31 cellular contexts compared by ENCODE assay signal in the genomic region with DNA sequence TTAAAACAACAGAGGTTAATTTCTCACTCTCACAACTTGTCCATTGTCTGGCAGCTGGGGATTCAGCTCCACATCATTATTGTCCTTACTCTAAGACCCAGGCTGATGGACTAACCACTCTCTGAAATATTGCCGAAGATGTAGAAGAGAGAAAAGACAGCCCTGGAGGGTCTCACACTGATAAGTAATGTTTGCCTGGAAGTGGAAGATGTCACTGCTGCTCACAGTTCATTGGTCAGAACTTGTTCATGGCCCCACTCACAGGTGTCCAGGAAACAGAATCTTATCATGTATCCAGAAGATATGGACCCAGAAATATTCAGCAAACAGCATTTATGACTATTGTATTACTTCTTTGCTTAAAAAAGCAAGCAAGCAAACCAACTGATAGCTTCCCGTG.
"Had no signal": no experiment of that assay in that cellular context is flagged by ENCODE, and none has a peak within 500 bp of the region (broad histone marks: within the 10 kb centered on the region; RNA-seq: fewer than 3 reads in every experiment).

No MANE protein-coding gene starts in this region.

- H3K36me3 ChIP-seq: ascending aorta had no signal

- H3K4me2 ChIP-seq: PC-9 had no signal

- H3K4me1 ChIP-seq: ascending aorta had no signal

- DNase-seq: activated B cell treated with CpG ODN at 0.5 μM for 24 hours; activated CD4-positive, alpha-beta memory T cell treated with anti-CD3 and anti-CD28 coated beads for 36 hours; activated CD4-positive, alpha-beta T cell treated with anti-CD3 and anti-CD28 coated beads for 4 hours; activated CD4-positive, alpha-beta T cell treated with anti-CD3 and anti-CD28 coated beads, Interleukin-2, amount 50 U/mL, for 1 hour; activated CD4-positive, CD25-positive, alpha-beta regulatory T cell treated with anti-CD3 and anti-CD28 coated beads, Interleukin-2, amount 50 U/mL, for 72 hours; activated CD8-positive, alpha-beta memory T cell treated with anti-CD3 and anti-CD28 coated beads, Interleukin-2, amount 50 U/mL, for 4 hours; activated gamma-delta T cell treated with Interleukin-2 at 50 U/mL for 16 hours; activated naive CD4-positive, alpha-beta T cell treated with anti-CD3 and anti-CD28 coated beads for 36 hours; activated T-cell treated with anti-CD3 and anti-CD28 coated beads for 4 hours; activated T-cell treated with anti-CD3 and anti-CD28 coated beads, Interleukin-2, amount 50 U/mL, for 4 hours; amygdala; cerebellar nuclear complex; Kasumi-1; KG1; MV-4-11; NCI-H1092 treated with DMSO at 0.1 percent for 48 hours; NCI-H1417 treated with DMSO at 0.1 percent for 48 hours; NCI-H1694; NCI-H1930; NCI-H2081 treated with DMSO at 0.1 percent for 48 hours; NCI-H226; NCI-H446 treated with DMSO at 0.1 percent for 48 hours; NCI-H524; PC-9; SIG-M5; SW 1271; T-helper 1 cell; T-helper 2 cell; T-helper 9 cell had no signal

- H2AFZ ChIP-seq: PC-9 had no signal

- H3K4me3 ChIP-seq: ascending aorta, PC-9 had no signal

- H3K9me3 ChIP-seq: ascending aorta had no signal

- H3K27me3 ChIP-seq: ascending aorta had no signal

- H3K27ac ChIP-seq: ascending aorta, PC-9, RWPE1 had no signal
